12 cellular contexts compared by ENCODE assay signal in genomic region chr17:9023389-9024210, GRCh38. TPM values are rescaled to one million over a fixed set of nuclear protein-coding genes. Genes with fewer than 3 reads are reported as not detected.
DNase-seq lines count a peak whose midpoint lies in the region; ATAC-seq, FAIRE-seq and TF ChIP-seq lines count a peak whose summit lies in the region.
"Had no signal": no experiment of that assay in that cellular context is flagged by ENCODE, and none has a peak within 500 bp of the region (broad histone marks: within the 10 kb centered on the region; RNA-seq: fewer than 3 reads in every experiment).

No MANE protein-coding gene starts in this region.

- ATAC-seq in memory B cell (ENCODE audit: low read depth) (no peak), HG03175 (IDR thresholded peaks at IDR 0.05; ENCODE audit: unreplicated experiment) (no peak), pancreas (no peak)
- no peak for ATAC-seq in stimulated activated naive B cell treated with anti-CD40 and anti-IgM and Interleukin-4, amounts not matched to agents 10 μg/mL and 1 μg/mL and 100 μg/mL, for 72 hours (replicated peaks)

- no peaks in the 10 kb centered on the region for H3K9me3 ChIP-seq in pancreas

- no peak overlapping the region for H3K27ac Mint-ChIP-seq in activated CD4-positive, alpha-beta T cell treated with anti-CD3 and anti-CD28 coated beads, Interleukin-2, amount 10 ng/mL, durations not matched to agents 7 days and 5 days
- H3K27ac Mint-ChIP-seq in activated CD4-positive, alpha-beta T cell treated with anti-CD3 and anti-CD28 coated beads, Interleukin-2, amount 10 ng/mL, durations not matched to agents 24 days and 14 days, result no peak overlapping the region
- H3K27ac Mint-ChIP-seq in brain, result no peak overlapping the region
- H3K27ac Mint-ChIP-seq in memory B cell, result no peak overlapping the region
- peak overlapping the region; percentile 14 for H3K27ac Mint-ChIP-seq in stimulated activated naive B cell treated with anti-CD40 and anti-IgM and Interleukin-4, amounts not matched to agents 10 μg/mL and 1 μg/mL and 100 μg/mL, for 72 hours

- H3K27me3 Mint-ChIP-seq in activated CD4-positive, alpha-beta T cell treated with anti-CD3 and anti-CD28 coated beads, Interleukin-2, amount 10 ng/mL, durations not matched to agents 7 days and 5 days, result peaks cover 63% of the 10 kb centered on the region
- peaks cover 60% of the 10 kb centered on the region for H3K27me3 Mint-ChIP-seq in activated CD4-positive, alpha-beta T cell treated with anti-CD3 and anti-CD28 coated beads, Interleukin-2, amount 10 ng/mL, durations not matched to agents 24 days and 14 days
- H3K27me3 Mint-ChIP-seq in brain (peaks cover 44% of the 10 kb centered on the region), memory B cell (peaks cover 20% of the 10 kb centered on the region)
- H3K27me3 Mint-ChIP-seq in stimulated activated naive B cell treated with anti-CD40 and anti-IgM and Interleukin-4, amounts not matched to agents 10 μg/mL and 1 μg/mL and 100 μg/mL, for 72 hours, result peaks cover 35 to 44% of the 10 kb centered on the region in 2 donors

- POLR2A ChIA-PET in activated CD4-positive, alpha-beta T cell treated with anti-CD3 and anti-CD28 coated beads, Interleukin-2, amount 10 ng/mL, durations not matched to agents 7 days and 5 days (lab: Charles Lee), result no interaction called here

- peaks cover 7% of the 10 kb centered on the region for H3K4me1 Mint-ChIP-seq in activated CD4-positive, alpha-beta T cell treated with anti-CD3 and anti-CD28 coated beads, Interleukin-2, amount 10 ng/mL, durations not matched to agents 7 days and 5 days
- peaks cover 4% of the 10 kb centered on the region for H3K4me1 Mint-ChIP-seq in activated CD4-positive, alpha-beta T cell treated with anti-CD3 and anti-CD28 coated beads, Interleukin-2, amount 10 ng/mL, durations not matched to agents 24 days and 14 days
- H3K4me1 Mint-ChIP-seq in brain (peaks cover 25% of the 10 kb centered on the region), memory B cell (peaks cover 7% of the 10 kb centered on the region)
- peaks cover 6 to 32% of the 10 kb centered on the region in 2 donors for H3K4me1 Mint-ChIP-seq in stimulated activated naive B cell treated with anti-CD40 and anti-IgM and Interleukin-4, amounts not matched to agents 10 μg/mL and 1 μg/mL and 100 μg/mL, for 72 hours

- no peaks in the 10 kb centered on the region for H3K9me3 Mint-ChIP-seq in activated CD4-positive, alpha-beta T cell treated with anti-CD3 and anti-CD28 coated beads, Interleukin-2, amount 10 ng/mL, durations not matched to agents 7 days and 5 days
- no peaks in the 10 kb centered on the region for H3K9me3 Mint-ChIP-seq in activated CD4-positive, alpha-beta T cell treated with anti-CD3 and anti-CD28 coated beads, Interleukin-2, amount 10 ng/mL, durations not matched to agents 24 days and 14 days
- H3K9me3 Mint-ChIP-seq in brain (peaks cover 0 to 10% (median 4%) of the 10 kb centered on the region in 5 experiments), memory B cell (no peaks in the 10 kb centered on the region)
- no peaks in the 10 kb centered on the region for H3K9me3 Mint-ChIP-seq in stimulated activated naive B cell treated with anti-CD40 and anti-IgM and Interleukin-4, amounts not matched to agents 10 μg/mL and 1 μg/mL and 100 μg/mL, for 72 hours

- 44 to 53% methylated on average over 24 to 49 of the region's 49 CpGs for WGBS in pancreas, 2 donors

- H3K36me3 ChIP-seq in pancreas, result no peaks in the 10 kb centered on the region

- intact Hi-C loops in activated CD4-positive, alpha-beta T cell treated with anti-CD3 and anti-CD28 coated beads, Interleukin-2, amount 10 ng/mL, durations not matched to agents 24 days and 14 days (cut with micrococcal nuclease), result loop anchor here (5.0 kb wide), 1 partner anchor 269 kb away; no protein-coding TSS in a partner anchor
- intact Hi-C loops in pancreas (cut with DNase I), result no loop called here

- H3K27me3 ChIP-seq in pancreas, result no peaks in the 10 kb centered on the region

- H3K4me1 ChIP-seq in pancreas, result peaks cover 0 to 5% (median 0%) of the 10 kb centered on the region in 3 donors

- H3K4me3 Mint-ChIP-seq in activated CD4-positive, alpha-beta T cell treated with anti-CD3 and anti-CD28 coated beads, Interleukin-2, amount 10 ng/mL, durations not matched to agents 7 days and 5 days, result peak overlapping the region; percentile 16
- no peak overlapping the region for H3K4me3 Mint-ChIP-seq in activated CD4-positive, alpha-beta T cell treated with anti-CD3 and anti-CD28 coated beads, Interleukin-2, amount 10 ng/mL, durations not matched to agents 24 days and 14 days
- peak overlapping the region; percentile 68 to 95 (median 72) for H3K4me3 Mint-ChIP-seq in brain
- H3K4me3 Mint-ChIP-seq in memory B cell, result peak overlapping the region; percentile 27
- H3K4me3 Mint-ChIP-seq in stimulated activated naive B cell treated with anti-CD40 and anti-IgM and Interleukin-4, amounts not matched to agents 10 μg/mL and 1 μg/mL and 100 μg/mL, for 72 hours, result peak overlapping the region; percentile 25 to 85

- peak overlapping the region in 1 of 4 donors; percentile 78 for H3K4me3 ChIP-seq in pancreas

- no peak for FAIRE-seq in pancreas (lab: Jason Lieb, UNC)
- FAIRE-seq: G401.6, keratinocyte had no signal

- CTCF ChIA-PET in activated CD4-positive, alpha-beta T cell treated with anti-CD3 and anti-CD28 coated beads, Interleukin-2, amount 10 ng/mL, durations not matched to agents 7 days and 5 days (lab: Charles Lee), result interaction anchor here (1.1 kb wide), 1 partner anchor 20 kb away, joined by 4 read pairs; no protein-coding TSS in a partner anchor

- no peak overlapping the region for H3K27ac ChIP-seq in pancreas

- no peak for TF ChIP-seq CTCF in brain (conservative IDR thresholded peaks at IDR 0.05)
- TF ChIP-seq CTCF in pancreas (IDR thresholded peaks at IDR 0.05), result no peak

- H3K36me3 Mint-ChIP-seq in activated CD4-positive, alpha-beta T cell treated with anti-CD3 and anti-CD28 coated beads, Interleukin-2, amount 10 ng/mL, durations not matched to agents 7 days and 5 days (ENCODE audit: low read depth), result peaks cover 3% of the 10 kb centered on the region
- no peaks in the 10 kb centered on the region for H3K36me3 Mint-ChIP-seq in activated CD4-positive, alpha-beta T cell treated with anti-CD3 and anti-CD28 coated beads, Interleukin-2, amount 10 ng/mL, durations not matched to agents 24 days and 14 days (ENCODE audit: low read depth)
- H3K36me3 Mint-ChIP-seq in brain (no peaks in the 10 kb centered on the region), memory B cell (no peaks in the 10 kb centered on the region)
- H3K36me3 Mint-ChIP-seq in stimulated activated naive B cell treated with anti-CD40 and anti-IgM and Interleukin-4, amounts not matched to agents 10 μg/mL and 1 μg/mL and 100 μg/mL, for 72 hours, result peaks cover 0 to 3% of the 10 kb centered on the region in 2 donors

- DNase-seq in activated CD4-positive, alpha-beta T cell treated with anti-CD3 and anti-CD28 coated beads, Interleukin-2, amount 10 ng/mL, durations not matched to agents 7 days and 5 days, result no peak
- no peak for DNase-seq in activated CD4-positive, alpha-beta T cell treated with anti-CD3 and anti-CD28 coated beads, Interleukin-2, amount 10 ng/mL, durations not matched to agents 24 days and 14 days
- DNase-seq in memory B cell (ENCODE audit: low spot score in 2 of 2) (no peak), HK-2 (ENCODE audit: unreplicated experiment) (no peak), pancreas (no peak)
- no peak for DNase-seq in stimulated activated naive B cell treated with anti-CD40 and anti-IgM and Interleukin-4, amounts not matched to agents 10 μg/mL and 1 μg/mL and 100 μg/mL, for 72 hours
- DNase-seq: NCI-H2171 treated with DMSO at 0.1 percent for 48 hours had no signal

RNA-seq across cellular contexts. Expression of gene NTN1, which starts 2.3 kb away (rescaled TPM):
- under 1 TPM; 0.02 to 0.10 TPM for total RNA-seq in activated CD4-positive, alpha-beta T cell treated with anti-CD3 and anti-CD28 coated beads, Interleukin-2, amount 10 ng/mL, durations not matched to agents 7 days and 5 days
- total RNA-seq in activated CD4-positive, alpha-beta T cell treated with anti-CD3 and anti-CD28 coated beads, Interleukin-2, amount 10 ng/mL, durations not matched to agents 24 days and 14 days, result 0.43 and 0.51 TPM in 2 replicates
- polyA plus RNA-seq in brain (ENCODE audit: insufficient read depth, low read depth, low replicate concordance), result 2.2 TPM
- total RNA-seq in pancreas, result 1 to 10 TPM; 1.8 to 4.3 (median 2.8) TPM
- polyA plus RNA-seq in pancreas, result 1 to 10 TPM; 2.2 to 2.3 TPM

RNA-seq across cellular contexts. Expression of gene PIK3R5, which starts 58.1 kb away (rescaled TPM):
- 10 to 100 TPM; 73.4 to 77.6 TPM for total RNA-seq in activated CD4-positive, alpha-beta T cell treated with anti-CD3 and anti-CD28 coated beads, Interleukin-2, amount 10 ng/mL, durations not matched to agents 7 days and 5 days
- total RNA-seq in activated CD4-positive, alpha-beta T cell treated with anti-CD3 and anti-CD28 coated beads, Interleukin-2, amount 10 ng/mL, durations not matched to agents 24 days and 14 days, result 32.6 and 36.8 TPM in 2 replicates
- 0.32 TPM for polyA plus RNA-seq in brain (ENCODE audit: insufficient read depth, low read depth, low replicate concordance)
- 1 to 10 TPM in 5 of 6 donors, under 1 TPM in 1; 0.69 to 6.8 (median 1.7) TPM for total RNA-seq in pancreas
- polyA plus RNA-seq in pancreas, result 1 to 10 TPM in 1 of 2 donors, under 1 TPM in 1; 0.70 to 2.2 TPM
- total RNA-seq: dermis microvascular lymphatic vessel endothelial cell had no signal
- polyA plus RNA-seq: keratinocyte had no signal
